Comparison of ENCODE assay signal across 8 cellular contexts in the genomic region with DNA sequence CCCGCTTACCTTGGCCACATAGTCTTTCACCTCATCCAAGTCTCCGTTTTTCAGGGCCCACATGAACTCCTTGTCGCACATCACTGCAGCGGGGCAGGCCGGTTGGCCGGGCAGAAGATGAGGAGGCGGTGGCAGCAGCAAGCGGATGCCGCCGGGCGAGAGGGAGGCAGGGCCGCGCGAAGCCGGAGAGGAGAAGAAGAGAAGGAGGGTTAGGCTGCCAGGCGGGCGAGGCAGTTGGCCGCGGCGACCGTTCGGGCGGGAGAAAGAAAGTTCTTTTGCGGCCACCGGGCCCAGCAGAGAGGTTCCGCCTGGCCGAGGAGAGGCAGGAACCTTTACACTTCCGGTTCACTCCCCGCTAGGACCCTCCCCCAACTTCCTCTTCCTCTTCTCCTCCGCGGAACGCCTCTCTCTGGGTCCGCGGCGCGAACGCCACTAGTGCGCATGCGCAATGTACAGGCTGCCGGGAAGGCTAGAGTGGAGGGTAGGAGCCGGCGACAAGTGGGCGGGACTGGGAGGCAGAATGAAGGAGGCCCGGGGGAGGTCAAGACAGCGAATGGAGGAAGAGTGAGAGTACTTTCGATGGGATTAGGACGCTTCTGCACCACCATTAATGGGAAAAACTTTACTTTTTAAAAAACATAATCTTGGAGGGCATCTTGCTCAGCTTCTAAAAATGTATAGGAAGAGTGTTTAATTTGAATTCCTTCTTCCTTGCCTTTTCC. TPM values are rescaled to one million over a fixed set of nuclear protein-coding genes. Genes with fewer than 3 reads are reported as not detected.
DNase-seq lines count a peak whose midpoint lies in the region; ATAC-seq and TF ChIP-seq lines count a peak whose summit lies in the region.

A gene with protein sequence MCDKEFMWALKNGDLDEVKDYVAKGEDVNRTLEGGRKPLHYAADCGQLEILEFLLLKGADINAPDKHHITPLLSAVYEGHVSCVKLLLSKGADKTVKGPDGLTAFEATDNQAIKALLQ (minus strand): TSS at position 340 of the 722 bp plus-strand sequence. CDS start 259 bp downstream, at position 81.

- H3K36me3 Mint-ChIP-seq in endothelial cell (ENCODE audit: low read depth, unreplicated experiment), result no peaks in the 10 kb centered on the region
- no peaks in the 10 kb centered on the region for H3K36me3 Mint-ChIP-seq in mesothelial cell of epicardium

- H4K20me1 ChIP-seq in OCI-LY3 (ENCODE audit: insufficient read depth, low read length), result peaks cover 33% of the 10 kb centered on the region

- H3K4me3 Mint-ChIP-seq in endothelial cell (ENCODE audit: unreplicated experiment) (peak within 1 kb of the TSS; percentile 100), mesothelial cell of epicardium (peak within 1 kb of the TSS; percentile 98)

- peak within 1 kb of the TSS; percentile 94 for H3K27ac ChIP-seq in OCI-LY3 (ENCODE audit: low read length)

- peak within 1 kb of the TSS; percentile 96 for H3K4me3 ChIP-seq in OCI-LY3 (ENCODE audit: low read length)

- H3K9ac ChIP-seq in OCI-LY3 (ENCODE audit: low read length), result peak within 1 kb of the TSS; percentile 98

- peak; percentile 63 for ATAC-seq in GM21515 (IDR thresholded peaks at IDR 0.05; ENCODE audit: unreplicated experiment)

- H3K9me3 Mint-ChIP-seq in endothelial cell (ENCODE audit: unreplicated experiment) (no peaks in the 10 kb centered on the region), mesothelial cell of epicardium (no peaks in the 10 kb centered on the region)

- H3K27ac Mint-ChIP-seq in endothelial cell (ENCODE audit: unreplicated experiment), result peak within 1 kb of the TSS; percentile 96
- H3K27ac Mint-ChIP-seq in mesothelial cell of epicardium, result peak within 1 kb of the TSS; percentile 84

- TF ChIP-seq CTCF in OCI-LY3 (IDR thresholded peaks at IDR 0.05; ENCODE audit: low read depth, low read length) (no peak), endothelial cell (IDR thresholded peaks at IDR 0.05; ENCODE audit: unreplicated experiment) (no peak), mesothelial cell of epicardium (IDR thresholded peaks at IDR 0.05; ENCODE audit: unreplicated experiment) (no peak)

- H3K9me3 ChIP-seq in OCI-LY3 (ENCODE audit: insufficient read depth, low read length), result no peaks in the 10 kb centered on the region

- no peaks in the 10 kb centered on the region for H3K27me3 ChIP-seq in OCI-LY3 (ENCODE audit: low read depth, low read length)

- H3K4me1 Mint-ChIP-seq in endothelial cell (ENCODE audit: unreplicated experiment), result peaks cover 27% of the 10 kb centered on the region
- H3K4me1 Mint-ChIP-seq in mesothelial cell of epicardium, result peaks cover 35% of the 10 kb centered on the region

- DNase-seq in D341Med (ENCODE audit: low spot score) (peak; percentile 97), HuH-7 (ENCODE audit: low spot score) (peak; percentile 93), endothelial cell (ENCODE audit: low spot score) (peak; percentile 98), mesothelial cell of epicardium (ENCODE audit: low spot score in 2 of 2, unreplicated experiment in 2 of 2) (peak; percentile 91 to 97)
- DNase-seq in activated CD8-positive, alpha-beta memory T cell treated with anti-CD3 and anti-CD28 coated beads, Interleukin-2, amount 50 U/mL, for 48 hours, result peak; percentile 99
- peak; percentile 97 for DNase-seq in stimulated activated CD8-positive, alpha-beta memory T cell treated with anti-CD3 and anti-CD28 coated beads, Interleukin-15, amount 100 ng/mL, for 48 hours (ENCODE audit: low read depth in 2 of 2)

- peak within 1 kb of the TSS; percentile 86 for H2AFZ ChIP-seq in OCI-LY3 (ENCODE audit: low read depth, low read length)

- H3K4me2 ChIP-seq in OCI-LY3 (ENCODE audit: low read length), result peak within 1 kb of the TSS; percentile 90

- peaks cover 50% of the 10 kb centered on the region for H3K79me2 ChIP-seq in OCI-LY3 (ENCODE audit: low read length)

- H3K36me3 ChIP-seq in OCI-LY3 (replicated peaks; ENCODE audit: low read depth, low read length), result peaks cover 15% of the 10 kb centered on the region

- peaks cover 60% of the 10 kb centered on the region for H3K4me1 ChIP-seq in OCI-LY3 (ENCODE audit: low read length)

- H3K27me3 Mint-ChIP-seq in endothelial cell (ENCODE audit: unreplicated experiment) (no peaks in the 10 kb centered on the region), mesothelial cell of epicardium (ENCODE audit: low read depth) (no peaks in the 10 kb centered on the region)

RNA-seq across cellular contexts. Expression of the gene that starts here (rescaled TPM):
- total RNA-seq in endothelial cell (ENCODE audit: unreplicated experiment), result 183 TPM
- 112 to 115 TPM (median 114 TPM) in 3 replicates for total RNA-seq in mesothelial cell of epicardium

Comparison
In these comparisons a context has a peak if more than half of its experiments do, and no peak if none do; other contexts are left out.
1. Peak in every context shown above with its lines: DNase-seq, ATAC-seq, H3K4me3 ChIP-seq and H3K27ac ChIP-seq.